ENCODE assay signal across 12 cellular contexts in the genomic region with DNA sequence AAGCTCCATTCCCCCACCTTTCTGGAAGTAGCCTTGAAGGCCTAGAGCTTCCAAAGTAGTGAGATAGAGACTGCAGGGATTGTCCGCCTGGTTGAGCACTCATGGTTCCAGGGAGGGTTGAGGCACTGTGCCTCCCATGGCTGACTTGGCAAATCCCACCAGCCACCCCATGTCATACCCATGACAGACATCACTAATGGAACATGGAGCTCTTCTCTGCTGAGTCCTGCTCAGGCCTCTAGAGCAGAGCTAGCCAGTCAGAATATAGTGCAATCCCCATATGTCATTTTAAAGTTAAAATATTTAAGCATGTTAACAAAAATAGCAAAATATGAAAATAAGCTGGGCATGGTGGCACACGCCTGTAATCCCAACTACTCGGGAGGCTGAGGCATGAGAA.
"Had no signal": no experiment of that assay in that cellular context is flagged by ENCODE, and none has a peak within 500 bp of the region (broad histone marks: within the 10 kb centered on the region; RNA-seq: fewer than 3 reads in every experiment).

No MANE protein-coding gene starts in this region.

- H3K4me1 ChIP-seq: ascending aorta, gastrocnemius medialis, pancreas had no signal

- ATAC-seq: gastrocnemius medialis; left ventricle myocardium superior; pancreas; stimulated activated naive CD8-positive, alpha-beta T cell treated with anti-CD3 and anti-CD28 coated beads, Interleukin-15, amount 100 ng/mL, for 72 hours had no signal

- H3K27ac ChIP-seq: ascending aorta, cardiac muscle cell, gastrocnemius medialis, pancreas, thoracic aorta had no signal

- H3K4me3 Mint-ChIP-seq: activated naive CD8-positive, alpha-beta T cell treated with anti-CD3 and anti-CD28 coated beads, Interleukin-2, amount 10 ng/mL, durations not matched to agents 7 days and 5 days; stimulated activated naive CD8-positive, alpha-beta T cell treated with anti-CD3 and anti-CD28 coated beads, Interleukin-15, amount 100 ng/mL, for 72 hours had no signal

- DNase-seq: activated CD4-positive, alpha-beta T cell treated with anti-CD3 and anti-CD28 coated beads for 1 hour; activated CD4-positive, alpha-beta T cell treated with anti-CD3 and anti-CD28 coated beads, Interleukin-2, amount 50 U/mL, for 48 hours; activated naive CD8-positive, alpha-beta T cell treated with anti-CD3 and anti-CD28 coated beads, Interleukin-2, amount 10 ng/mL, durations not matched to agents 7 days and 5 days; activated T-cell treated with anti-CD3 and anti-CD28 coated beads, Interleukin-2, amount 50 U/mL, for 48 hours; gastrocnemius medialis; left ventricle myocardium superior; stimulated activated CD4-positive, alpha-beta T cell treated with anti-CD3 and anti-CD28 coated beads, Interleukin-4, amount 100 ng/mL, for 4 hours; stimulated activated naive CD8-positive, alpha-beta T cell treated with anti-CD3 and anti-CD28 coated beads, Interleukin-15, amount 100 ng/mL, for 72 hours had no signal

- H3K4me3 ChIP-seq: ascending aorta, cardiac muscle cell, gastrocnemius medialis, pancreas, thoracic aorta had no signal

- H3K27me3 ChIP-seq: ascending aorta, cardiac muscle cell, gastrocnemius medialis, pancreas had no signal

- H3K27me3 Mint-ChIP-seq: activated naive CD8-positive, alpha-beta T cell treated with anti-CD3 and anti-CD28 coated beads, Interleukin-2, amount 10 ng/mL, durations not matched to agents 7 days and 5 days; stimulated activated naive CD8-positive, alpha-beta T cell treated with anti-CD3 and anti-CD28 coated beads, Interleukin-15, amount 100 ng/mL, for 72 hours had no signal

- H3K9me3 ChIP-seq: ascending aorta, gastrocnemius medialis, pancreas, thoracic aorta had no signal

- H3K9me3 Mint-ChIP-seq: activated naive CD8-positive, alpha-beta T cell treated with anti-CD3 and anti-CD28 coated beads, Interleukin-2, amount 10 ng/mL, durations not matched to agents 7 days and 5 days; stimulated activated naive CD8-positive, alpha-beta T cell treated with anti-CD3 and anti-CD28 coated beads, Interleukin-15, amount 100 ng/mL, for 72 hours had no signal
